In genomic region chr10:122381680-122382079, GRCh38 we compare ENCODE assay signal across 26 cellular contexts.
"Had no signal": no experiment of that assay in that cellular context is flagged by ENCODE, and none has a peak within 500 bp of the region (broad histone marks: within the 10 kb centered on the region; RNA-seq: fewer than 3 reads in every experiment).

No MANE protein-coding gene starts in this region.

- H3K27me3 ChIP-seq: gastrocnemius medialis, pancreas, suprapubic skin, transverse colon, upper lobe of right lung, uterus had no signal

- H3K9me3 ChIP-seq: gastrocnemius medialis, mucosa of descending colon, neutrophil, pancreas, suprapubic skin, transverse colon, upper lobe of right lung, uterus had no signal

- H3K27ac Mint-ChIP-seq: mesothelial cell of epicardium; stimulated activated naive CD8-positive, alpha-beta T cell treated with anti-CD3 and anti-CD28 coated beads, Interleukin-15, amount 100 ng/mL, for 72 hours had no signal

- ATAC-seq: gastrocnemius medialis; left lobe of liver; mucosa of descending colon; pancreas; sciatic nerve; stimulated activated naive CD8-positive, alpha-beta T cell treated with anti-CD3 and anti-CD28 coated beads, Interleukin-15, amount 100 ng/mL, for 72 hours; upper lobe of right lung had no signal

- H3K4me1 ChIP-seq: upper lobe of right lung, uterus had no signal

- H3K27me3 Mint-ChIP-seq: naive B cell; stimulated activated naive CD8-positive, alpha-beta T cell treated with anti-CD3 and anti-CD28 coated beads, Interleukin-15, amount 100 ng/mL, for 72 hours had no signal

- H3K4me3 Mint-ChIP-seq: mesothelial cell of epicardium; neural crest cell; stimulated activated naive CD8-positive, alpha-beta T cell treated with anti-CD3 and anti-CD28 coated beads, Interleukin-15, amount 100 ng/mL, for 72 hours had no signal

- H3K27ac ChIP-seq: gastrocnemius medialis, neutrophil, pancreas, suprapubic skin, transverse colon, upper lobe of right lung, uterus had no signal

- H3K4me3 ChIP-seq: gastrocnemius medialis, mucosa of descending colon, pancreas, smooth muscle cell, suprapubic skin, transverse colon, upper lobe of right lung, uterus had no signal

- H3K9me3 Mint-ChIP-seq: neural crest cell had no signal

- H3K36me3 ChIP-seq: gastrocnemius medialis, neutrophil, pancreas, suprapubic skin, transverse colon, upper lobe of right lung, uterus had no signal

- DNase-seq: cortex of kidney; foreskin fibroblast; gastrocnemius medialis; head of caudate nucleus; kidney; mesenchymal stem cell; mucosa of descending colon; naive B cell; pancreas; retina; stimulated activated CD4-positive, alpha-beta T cell treated with anti-CD3 and anti-CD28 coated beads, Interleukin-12 subunit alpha, Interleukin-12 subunit beta, amount 100 ng/mL, for 4 hours; stimulated activated CD4-positive, alpha-beta T cell treated with anti-CD3 and anti-CD28 coated beads, Interleukin-1b, Interleukin-23, amount 100 ng/mL, for 48 hours; stimulated activated CD4-positive, alpha-beta T cell treated with anti-CD3 and anti-CD28 coated beads, Interleukin-4, amount 100 ng/mL, for 1 hour; stimulated activated CD8-positive, alpha-beta memory T cell treated with anti-CD3 and anti-CD28 coated beads, Interleukin-4, amount 100 ng/mL, for 48 hours; stimulated activated naive CD4-positive, alpha-beta T cell; stimulated activated naive CD8-positive, alpha-beta T cell treated with anti-CD3 and anti-CD28 coated beads, Interleukin-15, amount 100 ng/mL, for 72 hours; transverse colon; upper lobe of right lung; uterus had no signal
